In genomic region chr2:72862239-72862988, GRCh38 we compare ENCODE assay signal across 8 cellular contexts. TPM values are rescaled to one million over a fixed set of nuclear protein-coding genes. Genes with fewer than 3 reads are reported as not detected.
A peak's percentile ranks its signal among the peaks of the same experiment; 100 is the strongest.
DNase-seq lines count a peak whose midpoint lies in the region; ATAC-seq and TF ChIP-seq lines count a peak whose summit lies in the region.

No MANE protein-coding gene starts in this region.

- H3K27me3 ChIP-seq in heart right ventricle, result peaks cover 0 to 50% (median 4%) of the 10 kb centered on the region in 7 donors

- TF ChIP-seq CTCF in GM12873 (IDR thresholded peaks at IDR 0.05; ENCODE audit: insufficient read depth, low read depth, low read length, missing control alignments) (peak; percentile 99), heart right ventricle (IDR thresholded peaks at IDR 0.05) (peak; percentile 96 to 100 (median 99))

- H3K4me3 ChIP-seq in heart right ventricle, result peak overlapping the region in 7 of 10 donors; percentile 23 to 32 (median 30)

- H3K36me3 ChIP-seq in heart right ventricle, result no peaks in the 10 kb centered on the region

- 7% methylated on average over 33 of the region's 33 CpGs for WGBS in heart right ventricle, 2 donors

- no peak overlapping the region for H3K27ac ChIP-seq in heart right ventricle

- no peaks in the 10 kb centered on the region for H3K9me3 ChIP-seq in heart right ventricle

- ATAC-seq in HG02678 (IDR thresholded peaks at IDR 0.05; ENCODE audit: unreplicated experiment), result peak; percentile 94
- peak; percentile 94 to 99 (median 98) for ATAC-seq in heart right ventricle

- H3K4me1 ChIP-seq in heart right ventricle, result peaks cover 0 to 12% (median 9%) of the 10 kb centered on the region in 9 donors

- intact Hi-C loops in heart right ventricle (cut with DNase I), result loop anchor here in 5 of 10 donors (1.0 to 5.0 kb wide), 4 partner anchors 90 to 185 kb away; no protein-coding TSS in a partner anchor
- intact Hi-C loops in posterior vena cava (cut with DNase I), result loop anchor here in 1 of 2 donors (2.0 kb wide), 1 partner anchor 94 kb away; no protein-coding TSS in a partner anchor

- DNase-seq in NCI-H1092 treated with DMSO at 0.1 percent for 48 hours (lab: John Stamatoyannopoulos, UW), result peak; percentile 70
- peak; percentile 45 to 78 for DNase-seq in SW 1271 (lab: John Stamatoyannopoulos, UW)
- DNase-seq in activated naive CD8-positive, alpha-beta T cell treated with anti-CD3 and anti-CD28 coated beads, Interleukin-2, amount 50 U/mL, for 16 hours (ENCODE audit: low read depth, low spot score), result peak; percentile 75
- DNase-seq in heart right ventricle, result peak; percentile 88 to 90
- peak; percentile 97 for DNase-seq in posterior vena cava (ENCODE audit: low spot score)
- peak; percentile 91 for DNase-seq in ureter (ENCODE audit: low spot score)

RNA-seq across cellular contexts. Expression of gene SPR, which starts 24.8 kb away (rescaled TPM):
- 10 to 100 TPM; 31.4 to 55.4 (median 39.3) TPM for total RNA-seq in heart right ventricle
- 10 to 100 TPM; 24.0 to 44.2 TPM for polyA plus RNA-seq in heart right ventricle
- 10 to 100 TPM; 14.3 to 15.7 TPM for total RNA-seq in posterior vena cava
- total RNA-seq in ureter, result 17.1 TPM

RNA-seq across cellular contexts. Expression of gene EXOC6B, which starts 36.6 kb away (rescaled TPM):
- total RNA-seq in heart right ventricle (100 to 1,000 TPM in 9 of 10 donors, 10 to 100 TPM in 1; 97.9 to 243 (median 158) TPM), posterior vena cava (10 to 100 TPM; 48.2 to 65.4 TPM), ureter (84.8 TPM)
- 10 to 100 TPM; 16.3 to 20.2 TPM for polyA plus RNA-seq in heart right ventricle

RNA-seq across cellular contexts. Expression of gene EMX1, which starts 54.9 kb away (rescaled TPM):
- total RNA-seq in heart right ventricle (not detected), posterior vena cava (not detected), ureter (not detected)
- under 1 TPM; 0.01 to 0.07 TPM for polyA plus RNA-seq in heart right ventricle
